15 cellular contexts compared by ENCODE assay signal in genomic region chr7:7577888-7578287, GRCh38. TPM values are rescaled to one million over a fixed set of nuclear protein-coding genes. Genes with fewer than 3 reads are reported as not detected.
A peak's percentile ranks its signal among the peaks of the same experiment; 100 is the strongest.
DNase-seq lines count a peak whose midpoint lies in the region; ATAC-seq and TF ChIP-seq lines count a peak whose summit lies in the region.
"Had no signal": no experiment of that assay in that cellular context is flagged by ENCODE, and none has a peak within 500 bp of the region (broad histone marks: within the 10 kb centered on the region; RNA-seq: fewer than 3 reads in every experiment).

No MANE protein-coding gene starts in this region.

- H3K27ac Mint-ChIP-seq in activated B cell treated with CpG ODN at 0.5 μM for 24 hours, result no peak overlapping the region
- H3K27ac Mint-ChIP-seq: brain had no signal

- DNase-seq in KBM-7 (peak; percentile 77), activated B cell treated with CpG ODN at 0.5 μM for 24 hours (no peak), GM20000 (ENCODE audit: low spot score) (no peak), NCI-H526 treated with DMSO at 0.1 percent for 48 hours (lab: John Stamatoyannopoulos, UW) (no peak), COLO829 (ENCODE audit: low spot score) (no peak), mammary epithelial cell (no peak)
- DNase-seq: activated CD4-positive, alpha-beta T cell treated with anti-CD3 and anti-CD28 coated beads, Interleukin-2, amount 50 U/mL, for 4 hours; activated effector memory CD4-positive, alpha-beta T cell treated with Interleukin-2 at 50 U/mL for 16 hours; BE2C; GDM1; glutamatergic neuron; NCI-H1694 treated with DMSO at 0.1 percent for 48 hours had no signal

- no peaks in the 10 kb centered on the region for H4K20me1 ChIP-seq in mammary epithelial cell (ENCODE audit: insufficient read depth, low read length)

- H3K9ac ChIP-seq in mammary epithelial cell (ENCODE audit: insufficient read depth, low read length), result no peak overlapping the region

- BruUV-seq in mammary epithelial cell (replicated peaks; lab: Mats Ljungman, UMichigan), result no TSS peak

- no peak overlapping the region for H3K27ac ChIP-seq in mammary epithelial cell (ENCODE audit: insufficient read depth, low read depth, low read length)

- no peaks in the 10 kb centered on the region for H3K27me3 Mint-ChIP-seq in activated B cell treated with CpG ODN at 0.5 μM for 24 hours
- H3K27me3 Mint-ChIP-seq: brain had no signal

- dilution Hi-C loops in mammary epithelial cell (cut with HindIII; ENCODE audit: low sequenced_read_pairs), result no loop called here

- H3K36me3 Mint-ChIP-seq in activated B cell treated with CpG ODN at 0.5 μM for 24 hours (ENCODE audit: low read depth), result peaks cover 37% of the 10 kb centered on the region

- H3K4me1 Mint-ChIP-seq in activated B cell treated with CpG ODN at 0.5 μM for 24 hours, result peaks cover 24% of the 10 kb centered on the region

- no peaks in the 10 kb centered on the region for H3K9me3 ChIP-seq in mammary epithelial cell (replicated peaks; ENCODE audit: insufficient read depth, low read length)
- H3K9me3 ChIP-seq: BE2C had no signal

- intact Hi-C loops in activated B cell treated with CpG ODN at 0.5 μM for 24 hours (cut with micrococcal nuclease) (loop anchor here (1.0 kb wide), 1 partner anchor 9 kb away; no protein-coding TSS in a partner anchor), mammary epithelial cell (cut with micrococcal nuclease) (no loop called here)

- peaks cover 24% of the 10 kb centered on the region for H3K79me2 ChIP-seq in mammary epithelial cell (ENCODE audit: insufficient read depth, low read length)

- ATAC-seq in GM18858 (IDR thresholded peaks at IDR 0.05; ENCODE audit: unreplicated experiment) (peak; percentile 72), HG02852 (IDR thresholded peaks at IDR 0.05; ENCODE audit: unreplicated experiment) (peak; percentile 83), activated B cell treated with CpG ODN at 0.5 μM for 24 hours (ENCODE audit: low read depth) (peak; percentile 56)

- WGBS in mammary epithelial cell (ENCODE audit: low coverage, missing lambda C conversion rate), result 100% methylated on average over 1 of the region's 1 CpG

- no peak overlapping the region for H2AFZ ChIP-seq in mammary epithelial cell (ENCODE audit: low read depth, low read length)

- no peak overlapping the region for H3K4me3 ChIP-seq in mammary epithelial cell (replicated peaks in 1 of 3; ENCODE audit: insufficient read depth in 1 of 3, low read depth in 2 of 3, low read length in 3 of 3)

- TF ChIP-seq CTCF in activated B cell treated with CpG ODN at 0.5 μM for 24 hours (IDR thresholded peaks at IDR 0.05) (no peak), GM20000 (IDR thresholded peaks at IDR 0.05; ENCODE audit: extremely low read depth, missing control alignments) (no peak), mammary epithelial cell (conservative IDR thresholded peaks at IDR 0.05 in 1 of 2, IDR thresholded peaks at IDR 0.05 in 1 of 2; ENCODE audit: extremely low read depth in 1 of 2, insufficient read depth in 1 of 2, low read depth in 1 of 2, low read length in 2 of 2) (no peak)

- CTCF ChIA-PET in activated B cell treated with CpG ODN at 0.5 μM for 24 hours (lab: Charles Lee) (no interaction called here), mammary epithelial cell (lab: Charles Lee; ENCODE audit: low non-redundant PET) (no interaction called here)

- in situ Hi-C loops in KBM-7 (cut with MboI; ENCODE audit: low pct_unique_long_range_greater_than_20kb, low sequenced_read_pairs), result no loop called here
- in situ Hi-C loops in mammary epithelial cell (cut with MboI; ENCODE audit: low sequenced_read_pairs in 2 of 2), result loop anchor here in 1 of 2 donors (25.0 kb wide), 1 partner anchor 184 kb away; no protein-coding TSS in a partner anchor

- no peaks in the 10 kb centered on the region for H3K27me3 ChIP-seq in mammary epithelial cell (ENCODE audit: insufficient read depth, low read length)
- H3K27me3 ChIP-seq: BE2C had no signal

- POLR2A ChIA-PET in activated B cell treated with CpG ODN at 0.5 μM for 24 hours (lab: Charles Lee), result interaction anchor here (0.6 to 1.0 kb wide), 2 partner anchors 9 to 10 kb away, joined by 3 read pairs; no protein-coding TSS in a partner anchor

- H3K4me2 ChIP-seq in mammary epithelial cell (ENCODE audit: insufficient read depth, low read depth, low read length), result no peak overlapping the region

- no peaks in the 10 kb centered on the region for H3K9me3 Mint-ChIP-seq in activated B cell treated with CpG ODN at 0.5 μM for 24 hours

- H3K4me1 ChIP-seq in mammary epithelial cell (ENCODE audit: insufficient read depth, low read length), result no peaks in the 10 kb centered on the region
- H3K4me1 ChIP-seq: BE2C had no signal

- peaks cover 6% of the 10 kb centered on the region for H3K36me3 ChIP-seq in mammary epithelial cell (ENCODE audit: insufficient read depth, low read length)

- no peak overlapping the region for H3K4me3 Mint-ChIP-seq in activated B cell treated with CpG ODN at 0.5 μM for 24 hours
- H3K4me3 Mint-ChIP-seq: brain had no signal

RNA-seq across cellular contexts. Expression of gene MIOS, which starts 11.2 kb away (rescaled TPM):
- total RNA-seq in activated B cell treated with CpG ODN at 0.5 μM for 24 hours (70.2 and 81.3 TPM in 2 replicates), mammary epithelial cell (10 to 100 TPM; 27.5 to 36.8 TPM)
- 12.4 TPM for polyA plus RNA-seq in mammary epithelial cell
- 8.6 TPM for polyA minus RNA-seq in mammary epithelial cell

RNA-seq across cellular contexts. Expression of gene COL28A1, which starts 42.2 kb away (rescaled TPM):
- 0.16 and 0.17 TPM in 2 replicates for total RNA-seq in activated B cell treated with CpG ODN at 0.5 μM for 24 hours
- total RNA-seq in mammary epithelial cell, result under 1 TPM; 0.16 to 0.17 TPM
- not detected for polyA plus RNA-seq in mammary epithelial cell
- not detected for polyA minus RNA-seq in mammary epithelial cell
